In the genomic region with DNA sequence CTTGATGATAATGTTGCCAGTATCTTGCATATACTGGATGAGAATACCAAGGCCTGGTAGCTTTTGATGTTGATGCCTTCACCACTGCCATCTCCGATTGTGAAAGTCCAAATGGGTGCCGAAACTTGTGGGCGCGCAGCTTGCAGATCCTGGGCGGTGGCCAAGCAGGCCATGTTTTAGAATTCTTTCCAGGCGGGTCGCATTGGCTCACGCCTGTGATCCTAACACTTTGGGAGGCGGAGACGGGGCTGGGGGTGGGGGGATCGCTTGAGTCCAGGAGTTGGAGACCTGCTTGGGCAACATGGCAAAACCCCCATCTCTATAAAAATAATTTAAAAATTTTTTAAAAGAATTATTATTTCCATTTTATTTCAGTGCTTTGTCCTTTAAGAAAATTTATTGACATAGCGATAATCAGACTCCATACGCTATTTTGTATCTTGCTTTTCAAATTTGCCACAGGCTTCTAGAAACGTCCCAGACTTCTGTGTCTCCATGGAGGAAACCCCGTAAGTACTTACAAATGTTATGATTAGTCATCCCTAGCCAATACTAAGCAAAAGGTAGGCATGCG, we compare ENCODE assay signal across 8 cellular contexts. TPM values are rescaled to one million over a fixed set of nuclear protein-coding genes. Genes with fewer than 3 reads are reported as not detected.
DNase-seq lines count a peak whose midpoint lies in the region; ATAC-seq, FAIRE-seq and TF ChIP-seq lines count a peak whose summit lies in the region.

No MANE protein-coding gene starts in this region.

- no peaks in the 10 kb centered on the region for H3K27me3 ChIP-seq in CD8-positive, alpha-beta memory T cell (ENCODE audit: insufficient read depth, low read length, poor library complexity, severe bottlenecking)
- H3K27me3 ChIP-seq in RWPE2 (ENCODE audit: insufficient read depth, poor library complexity, severe bottlenecking) (no peaks in the 10 kb centered on the region), esophagus muscularis mucosa (no peaks in the 10 kb centered on the region)

- H3K36me3 ChIP-seq in CD8-positive, alpha-beta memory T cell (ENCODE audit: insufficient read depth, low read length): no peaks in the 10 kb centered on the region
- H3K36me3 ChIP-seq in RWPE2 (ENCODE audit: low read depth) (peaks cover 15% of the 10 kb centered on the region), esophagus muscularis mucosa (no peaks in the 10 kb centered on the region)

- H3K36me3 Mint-ChIP-seq in CD8-positive, alpha-beta memory T cell: peaks cover 0 to 17% (median 0%) of the 10 kb centered on the region in 3 donors
- peaks cover 6% of the 10 kb centered on the region for H3K36me3 Mint-ChIP-seq in osteocyte (ENCODE audit: unreplicated experiment)

- H3K27ac Mint-ChIP-seq in CD8-positive, alpha-beta memory T cell: peak overlapping the region; percentile 59 to 92 (median 85)
- H3K27ac Mint-ChIP-seq in osteocyte (ENCODE audit: unreplicated experiment): peak overlapping the region; percentile 98

- H3K27me3 Mint-ChIP-seq in CD8-positive, alpha-beta memory T cell: no peaks in the 10 kb centered on the region
- H3K27me3 Mint-ChIP-seq in osteocyte (ENCODE audit: unreplicated experiment): peaks cover 5% of the 10 kb centered on the region

- no peak for TF ChIP-seq POLR2A in esophagus muscularis mucosa (IDR thresholded peaks at IDR 0.05; ENCODE audit: low read depth)

- no peak for TF ChIP-seq EP300 in esophagus muscularis mucosa (IDR thresholded peaks at IDR 0.05)

- TF ChIP-seq CTCF in RWPE2 (IDR thresholded peaks at IDR 0.05; ENCODE audit: poor library complexity, severe bottlenecking) (no peak), esophagus muscularis mucosa (IDR thresholded peaks at IDR 0.05) (no peak), osteocyte (IDR thresholded peaks at IDR 0.05) (no peak)

- CTCF ChIA-PET in CD8-positive, alpha-beta memory T cell (lab: Charles Lee): interaction anchor here (0.9 kb wide), 1 partner anchor 9 kb away, joined by 3 read pairs; no protein-coding TSS in a partner anchor

- H3K4me1 Mint-ChIP-seq in CD8-positive, alpha-beta memory T cell: peaks cover 35 to 40% (median 38%) of the 10 kb centered on the region in 3 donors
- H3K4me1 Mint-ChIP-seq in osteocyte (ENCODE audit: unreplicated experiment): peaks cover 31% of the 10 kb centered on the region

- FAIRE-seq in GM19239 (lab: Jason Lieb, UNC): no peak

- no peak for ATAC-seq in RWPE2 (ENCODE audit: low read depth)
- no peak for ATAC-seq in GM19397 (IDR thresholded peaks at IDR 0.05; ENCODE audit: unreplicated experiment)

- peak overlapping the region; percentile 81 for H3K4me3 ChIP-seq in CD8-positive, alpha-beta memory T cell (ENCODE audit: low read length)
- H3K4me3 ChIP-seq in RWPE2 (ENCODE audit: severe bottlenecking): peak overlapping the region; percentile 87
- H3K4me3 ChIP-seq in esophagus muscularis mucosa: peak overlapping the region; percentile 82 to 92 (median 88)

- 72% methylated on average over 15 of the region's 16 CpGs for WGBS in esophagus muscularis mucosa

- peaks cover 27% of the 10 kb centered on the region for H3K4me1 ChIP-seq in CD8-positive, alpha-beta memory T cell (ENCODE audit: insufficient read depth, low read length)
- peaks cover 41% of the 10 kb centered on the region for H3K4me1 ChIP-seq in RWPE2 (ENCODE audit: insufficient read depth, poor library complexity, severe bottlenecking)
- peaks cover 15 to 35% (median 32%) of the 10 kb centered on the region in 4 donors for H3K4me1 ChIP-seq in esophagus muscularis mucosa

- DNase-seq in CD8-positive, alpha-beta memory T cell: no peak
- no peak for DNase-seq in RWPE2 (ENCODE audit: low spot score)
- DNase-seq in esophagus muscularis mucosa (ENCODE audit: extremely low spot score): no peak
- DNase-seq in osteocyte (ENCODE audit: extremely low spot score, unreplicated experiment): no peak
- DNase-seq in COLO829 (ENCODE audit: low spot score): no peak
- no peak for DNase-seq in GM19239 (ENCODE audit: insufficient read length, low spot score)
- no peak for DNase-seq in cerebellar nuclear complex (lab: John Stamatoyannopoulos, UW)

- no peaks in the 10 kb centered on the region for H3K9me3 ChIP-seq in CD8-positive, alpha-beta memory T cell (ENCODE audit: low read length)
- H3K9me3 ChIP-seq in RWPE2 (ENCODE audit: severe bottlenecking): no peaks in the 10 kb centered on the region
- H3K9me3 ChIP-seq in esophagus muscularis mucosa: no peaks in the 10 kb centered on the region

- H3K9me3 Mint-ChIP-seq in CD8-positive, alpha-beta memory T cell: no peaks in the 10 kb centered on the region
- H3K9me3 Mint-ChIP-seq in osteocyte (ENCODE audit: unreplicated experiment): no peaks in the 10 kb centered on the region

- POLR2A ChIA-PET in CD8-positive, alpha-beta memory T cell (lab: Charles Lee): interaction anchor here (1.0 to 1.1 kb wide), 3 partner anchors 173 to 385 kb away, joined by 3 to 5 read pairs (median 4); partner anchors contain the start of genes LRRC8C and LRRC8D

- peak overlapping the region; percentile 86 for H3K27ac ChIP-seq in CD8-positive, alpha-beta memory T cell (ENCODE audit: low read depth, low read length)
- H3K27ac ChIP-seq in RWPE2 (ENCODE audit: poor library complexity, severe bottlenecking): peak overlapping the region; percentile 75
- peak overlapping the region; percentile 94 to 98 (median 97) for H3K27ac ChIP-seq in esophagus muscularis mucosa (replicated peaks in 1 of 4)

- intact Hi-C loops in esophagus muscularis mucosa (cut with DNase I): loop anchor here (10.0 kb wide), 1 partner anchor 360 kb away; the partner anchor contains the start of gene LRRC8C

- peak overlapping the region; percentile 95 to 100 (median 98) for H3K4me3 Mint-ChIP-seq in CD8-positive, alpha-beta memory T cell
- peak overlapping the region; percentile 99 for H3K4me3 Mint-ChIP-seq in osteocyte (ENCODE audit: unreplicated experiment)

RNA-seq across cellular contexts. Expression of gene ZNF326, which starts 0.6 kb away (rescaled TPM):
- 10 to 100 TPM; 26.2 to 26.4 TPM for total RNA-seq in CD8-positive, alpha-beta memory T cell
- 5.0 TPM for polyA plus RNA-seq in CD8-positive, alpha-beta memory T cell
- total RNA-seq in esophagus muscularis mucosa (10 to 100 TPM in 2 of 4 donors, 1 to 10 TPM in 2; 9.0 to 15.4 (median 9.9) TPM), osteocyte (28.3 and 33.4 TPM in 2 replicates)
